ENCODE assay signal across 8 cellular contexts in the genomic region with DNA sequence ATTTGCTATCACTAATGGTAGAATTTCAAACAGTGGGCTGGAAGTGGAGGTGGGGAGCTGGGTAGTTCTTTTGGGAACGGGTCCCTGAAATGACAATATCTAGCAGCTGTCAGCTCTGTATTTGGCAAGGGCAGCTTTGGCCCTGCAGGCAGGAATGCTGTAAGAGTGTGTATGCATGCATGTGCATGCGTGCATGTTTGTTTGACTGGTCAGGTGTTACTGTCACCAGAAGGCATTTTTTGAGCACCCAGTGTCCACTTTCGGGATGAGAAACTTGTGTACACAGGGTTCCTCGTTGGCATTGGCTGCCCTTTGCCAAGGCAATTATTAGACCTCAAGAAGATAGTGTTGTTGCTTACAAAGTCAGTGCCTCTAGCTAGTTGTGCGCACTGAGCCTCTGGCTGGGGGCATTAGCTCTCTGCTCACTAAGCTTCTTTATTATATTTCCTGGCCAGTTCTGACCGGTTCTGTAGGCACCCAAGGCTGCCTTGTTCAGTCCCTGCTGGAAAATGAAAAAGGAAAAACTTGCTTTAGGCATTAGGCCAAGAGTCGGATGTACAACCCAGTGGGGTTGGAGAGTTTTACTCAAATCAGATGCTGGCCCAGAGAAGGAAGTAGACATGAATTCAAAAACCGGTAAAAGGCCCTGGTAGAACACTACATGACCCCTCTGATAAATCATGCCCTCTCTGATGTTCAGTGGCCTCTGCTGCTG. TPM values are rescaled to one million over a fixed set of nuclear protein-coding genes. Genes with fewer than 3 reads are reported as not detected.
DNase-seq lines count a peak whose midpoint lies in the region; TF ChIP-seq lines count a peak whose summit lies in the region.

No MANE protein-coding gene starts in this region.

- peak overlapping the region; percentile 85 to 100 (median 95) for H3K4me2 ChIP-seq in BLaER1 treated with 17β-estradiol and CSF1 and Interleukin-3, amounts not matched to agents 10 nM and 100 nM

- 93% methylated on average over 8 of the region's 8 CpGs for WGBS in HUES64

- peaks cover 10% of the 10 kb centered on the region for H3K27me3 Mint-ChIP-seq in mesothelial cell of epicardium (ENCODE audit: low read depth)

- peak overlapping the region in 6 of 11 experiments; percentile 19 to 96 (median 94); a peak in 11 of 22 replicates for H3K27ac ChIP-seq in BLaER1 treated with 17β-estradiol and CSF1 and Interleukin-3, amounts not matched to agents 10 nM and 100 nM
- H3K27ac ChIP-seq in HUES64 (ENCODE audit: low read depth, low read length), result no peak overlapping the region
- H3K27ac ChIP-seq in brain microvascular endothelial cell, result no peak overlapping the region

- H4K20me1 ChIP-seq in BLaER1 treated with 17β-estradiol and CSF1 and Interleukin-3, amounts not matched to agents 10 nM and 100 nM, result peaks cover 0 to 23% (median 8%) of the 10 kb centered on the region in 11 experiments; a peak in 9 of 22 replicates

- H3K4me3 ChIP-seq in BLaER1 treated with 17β-estradiol and CSF1 and Interleukin-3, amounts not matched to agents 10 nM and 100 nM, result peak overlapping the region in 7 of 10 experiments; percentile 87 to 96 (median 93); a peak in 12 of 20 replicates
- H3K4me3 ChIP-seq in HUES64 (ENCODE audit: low read length), result 0 out of 2 replicates have a peak overlapping the region, but pooled peaks have one; percentile 81
- no peak overlapping the region for H3K4me3 ChIP-seq in brain microvascular endothelial cell (ENCODE audit: low read depth, low read length)

- TF ChIP-seq CTCF in brain microvascular endothelial cell (IDR thresholded peaks at IDR 0.05; ENCODE audit: low read depth, low read length, missing control alignments), result peak; percentile 9
- no peak for TF ChIP-seq CTCF in mesothelial cell of epicardium (IDR thresholded peaks at IDR 0.05; ENCODE audit: unreplicated experiment)

- H3K9me3 Mint-ChIP-seq in mesothelial cell of epicardium, result no peaks in the 10 kb centered on the region

- peak overlapping the region; percentile 21 for H3K27ac Mint-ChIP-seq in mesothelial cell of epicardium

- H3K9me3 ChIP-seq in BLaER1 treated with 17β-estradiol and CSF1 and Interleukin-3, amounts not matched to agents 10 nM and 100 nM (replicated peaks in 1 of 11), result no peaks in the 10 kb centered on the region
- no peaks in the 10 kb centered on the region for H3K9me3 ChIP-seq in HUES64 (ENCODE audit: insufficient read depth, low read depth, low read length)

- POLR2A ChIA-PET in HEK293T (lab: Yijun Ruan, JAX), result interaction anchor here (1.2 kb wide), 1 partner anchor 125 kb away, joined by 5 read pairs; a partner anchor contains a TSS

- CTCF ChIA-PET in HEK293T (lab: Yijun Ruan, JAX), result interaction anchor here (0.5 to 1.5 kb wide), 3 partner anchors 13 to 62 kb away, joined by 3 to 9 read pairs (median 3); no protein-coding TSS in a partner anchor

- in situ Hi-C loops in brain microvascular endothelial cell (cut with HindIII; ENCODE audit: low pct_ligation_motif_present, low sequenced_read_pairs), result no loop called here

- H3K4me3 Mint-ChIP-seq in mesothelial cell of epicardium, result peak overlapping the region; percentile 71

- H3K36me3 Mint-ChIP-seq in mesothelial cell of epicardium, result no peaks in the 10 kb centered on the region

- H3K4me1 Mint-ChIP-seq in mesothelial cell of epicardium, result peaks cover 45% of the 10 kb centered on the region

- H3K4me1 ChIP-seq in BLaER1 treated with 17β-estradiol and CSF1 and Interleukin-3, amounts not matched to agents 10 nM and 100 nM, result peaks cover 77 to 91% (median 90%) of the 10 kb centered on the region in 10 experiments
- peaks cover 24% of the 10 kb centered on the region for H3K4me1 ChIP-seq in HUES64 (ENCODE audit: insufficient read depth, low read length)

- H3K9ac ChIP-seq in BLaER1 treated with 17β-estradiol and CSF1 and Interleukin-3, amounts not matched to agents 10 nM and 100 nM, result peak overlapping the region in 4 of 11 experiments; percentile 90 to 95 (median 92); a peak in 7 of 22 replicates
- no peak overlapping the region for H3K9ac ChIP-seq in HUES64 (ENCODE audit: low read depth, low read length)

- no peaks in the 10 kb centered on the region for H3K27me3 ChIP-seq in BLaER1 treated with 17β-estradiol and CSF1 and Interleukin-3, amounts not matched to agents 10 nM and 100 nM
- peaks cover 25% of the 10 kb centered on the region for H3K27me3 ChIP-seq in HUES64 (ENCODE audit: insufficient read depth, low read length)
- no peaks in the 10 kb centered on the region for H3K27me3 ChIP-seq in brain microvascular endothelial cell (replicated peaks)

- peaks cover 0 to 24% (median 0%) of the 10 kb centered on the region in 11 experiments; a peak in 5 of 22 replicates for H3K36me3 ChIP-seq in BLaER1 treated with 17β-estradiol and CSF1 and Interleukin-3, amounts not matched to agents 10 nM and 100 nM
- H3K36me3 ChIP-seq in HUES64 (ENCODE audit: insufficient read depth, low read length) (no peaks in the 10 kb centered on the region), brain microvascular endothelial cell (replicated peaks) (no peaks in the 10 kb centered on the region)

- DNase-seq in brain microvascular endothelial cell (no peak), mesothelial cell of epicardium (ENCODE audit: low spot score in 2 of 2, unreplicated experiment in 2 of 2) (no peak), NCI-H1092 treated with DMSO at 0.1 percent for 48 hours (lab: John Stamatoyannopoulos, UW) (no peak), activated gamma-delta T cell treated with Interleukin-2 at 50 U/mL for 16 hours (no peak), HEK293T (ENCODE audit: extremely low spot score) (no peak), GM19238 (ENCODE audit: insufficient read length, low spot score) (no peak)

TF ChIP-seq in HEK293T, 16 proteins besides CTCF, POLR2A, EP300 and RAD21:
- TF ChIP-seq SP1 (IDR thresholded peaks at IDR 0.05), result no peak
- TF ChIP-seq SUZ12 (IDR thresholded peaks at IDR 0.05), result no peak
- no peak for TF ChIP-seq ZNF384 (IDR thresholded peaks at IDR 0.05)

RNA-seq across cellular contexts. Expression of a gene that starts 2.0 kb away (rescaled TPM):
- polyA plus RNA-seq in HUES64 (2013, experiment 1 of 2), result 46.8 TPM
- 51.5 TPM for polyA plus RNA-seq in HUES64 (2013, experiment 2 of 2)
- total RNA-seq in mesothelial cell of epicardium, result 80.9 to 82.9 TPM (median 82.2 TPM) in 3 replicates

Comparison
In these comparisons a context has a peak if more than half of its experiments do, and no peak if none do; other contexts are left out.
1. H3K27ac ChIP-seq: peak in BLaER1 treated with 17β-estradiol and CSF1 and Interleukin-3, amounts not matched to agents 10 nM and 100 nM (6 of 11); none in HUES64 (single experiment) and brain microvascular endothelial cell (single experiment).